Comparison of ENCODE assay signal across 15 cellular contexts in genomic region chr6:111662192-111662793, GRCh38. TPM values are rescaled to one million over a fixed set of nuclear protein-coding genes. Genes with fewer than 3 reads are reported as not detected.
DNase-seq lines count a peak whose midpoint lies in the region; ATAC-seq and TF ChIP-seq lines count a peak whose summit lies in the region.
"Had no signal": no experiment of that assay in that cellular context is flagged by ENCODE, and none has a peak within 500 bp of the region (broad histone marks: within the 10 kb centered on the region; RNA-seq: fewer than 3 reads in every experiment).

No MANE protein-coding gene starts in this region.

- no CpG with 5 or more reads among the region's 8 CpGs for WGBS in neuronal stem cell (ENCODE audit: extremely low coverage in 2 of 2, insufficient read length in 2 of 2, insufficient replicate concordance in 1 of 2), 2 donors

- H3K27ac Mint-ChIP-seq in CD4-positive, CD25-positive, alpha-beta regulatory T cell: peak overlapping the region; percentile 37 to 75 (median 67)
- H3K27ac Mint-ChIP-seq in MCF 10A (ENCODE audit: low read depth, unreplicated experiment): no peak overlapping the region

- no peak overlapping the region for H2BK12ac ChIP-seq in neuronal stem cell (ENCODE audit: low read length)

- H2AFZ ChIP-seq in neuronal stem cell (ENCODE audit: low read length): no peak overlapping the region

- peaks cover 36% of the 10 kb centered on the region for H3K36me3 Mint-ChIP-seq in CD4-positive, CD25-positive, alpha-beta regulatory T cell
- no peaks in the 10 kb centered on the region for H3K36me3 Mint-ChIP-seq in MCF 10A (ENCODE audit: insufficient read depth, unreplicated experiment)

- no peak overlapping the region for H4K91ac ChIP-seq in neuronal stem cell (ENCODE audit: low read depth, low read length, poor library complexity)

- H3K4me3 Mint-ChIP-seq in CD4-positive, CD25-positive, alpha-beta regulatory T cell: no peak overlapping the region
- no peak overlapping the region for H3K4me3 Mint-ChIP-seq in MCF 10A (ENCODE audit: unreplicated experiment)
- H3K4me3 Mint-ChIP-seq: T-cell had no signal

- no peak for ATAC-seq in CD4-positive, CD25-positive, alpha-beta regulatory T cell (ENCODE audit: low read depth in 2 of 2)
- ATAC-seq in HG03457 (IDR thresholded peaks at IDR 0.05; ENCODE audit: unreplicated experiment): no peak
- ATAC-seq: T-cell had no signal

- H2BK120ac ChIP-seq in neuronal stem cell (ENCODE audit: low read depth, low read length): no peak overlapping the region

- peaks cover 4% of the 10 kb centered on the region for H3K79me1 ChIP-seq in neuronal stem cell (ENCODE audit: low read depth, low read length)

- no peak overlapping the region for H3K18ac ChIP-seq in neuronal stem cell (ENCODE audit: low read length)

- no peak overlapping the region for H3K23ac ChIP-seq in neuronal stem cell (ENCODE audit: low read depth, low read length, poor library complexity)

- peaks cover 0 to 2% (median 0%) of the 10 kb centered on the region in 7 donors for H3K9me3 Mint-ChIP-seq in CD4-positive, CD25-positive, alpha-beta regulatory T cell
- H3K9me3 Mint-ChIP-seq in MCF 10A (ENCODE audit: unreplicated experiment): peaks cover 5% of the 10 kb centered on the region
- H3K9me3 Mint-ChIP-seq: T-cell had no signal

- no peak overlapping the region for H2BK5ac ChIP-seq in neuronal stem cell (ENCODE audit: low read length)

- no peak overlapping the region for H3K4ac ChIP-seq in neuronal stem cell (ENCODE audit: low read length)

- H4K8ac ChIP-seq in neuronal stem cell (ENCODE audit: low read depth, low read length): no peak overlapping the region

- BruUV-seq in MCF 10A (replicated peaks; lab: Mats Ljungman, UMichigan): no TSS peak

- no peaks in the 10 kb centered on the region for H3K27me3 ChIP-seq in CD4-positive, CD25-positive, alpha-beta regulatory T cell (ENCODE audit: control insufficient read depth, insufficient read depth, low read length)
- no peaks in the 10 kb centered on the region for H3K27me3 ChIP-seq in neuronal stem cell (ENCODE audit: control insufficient read depth in 3 of 3, insufficient read depth in 3 of 3, low read depth in 1 of 3, low read length in 3 of 3)
- H3K27me3 ChIP-seq: brain microvascular endothelial cell had no signal

- no peak overlapping the region for H3K4me3 ChIP-seq in CD4-positive, CD25-positive, alpha-beta regulatory T cell (ENCODE audit: low read depth, low read length)
- H3K4me3 ChIP-seq in LNCaP clone FGC (ENCODE audit: low read depth, low read length) (no peak overlapping the region), fibroblast of pulmonary artery (replicated peaks; ENCODE audit: low read depth, low read length) (no peak overlapping the region), neuronal stem cell (ENCODE audit: low read length in 2 of 2) (no peak overlapping the region)
- H3K4me3 ChIP-seq: lung had no signal

- no peak overlapping the region for H3K9ac ChIP-seq in neuronal stem cell (ENCODE audit: low read depth, low read length, poor library complexity)

- H3K27me3 Mint-ChIP-seq in CD4-positive, CD25-positive, alpha-beta regulatory T cell: no peaks in the 10 kb centered on the region
- H3K27me3 Mint-ChIP-seq in MCF 10A (ENCODE audit: insufficient read depth, unreplicated experiment): no peaks in the 10 kb centered on the region
- H3K27me3 Mint-ChIP-seq: T-cell had no signal

- intact Hi-C loops in MCF 10A (cut with micrococcal nuclease): no loop called here

- no peak for TF ChIP-seq CTCF in LNCaP clone FGC (IDR thresholded peaks at IDR 0.05; ENCODE audit: control insufficient read depth, extremely low read depth, insufficient read depth)
- TF ChIP-seq CTCF in fibroblast of pulmonary artery (IDR thresholded peaks at IDR 0.05; ENCODE audit: low read length, missing control alignments): no peak
- TF ChIP-seq CTCF in MCF 10A (IDR thresholded peaks at IDR 0.05; ENCODE audit: unreplicated experiment): no peak

- no peaks in the 10 kb centered on the region for H3K4me1 ChIP-seq in CD4-positive, CD25-positive, alpha-beta regulatory T cell (ENCODE audit: control insufficient read depth, insufficient read depth, low read length, poor library complexity, severe bottlenecking)
- peaks cover 20 to 33% of the 10 kb centered on the region in 2 donors for H3K4me1 ChIP-seq in neuronal stem cell (ENCODE audit: control insufficient read depth in 2 of 2, insufficient read depth in 1 of 2, low read depth in 1 of 2, low read length in 2 of 2)

- H3K14ac ChIP-seq in neuronal stem cell (ENCODE audit: low read length): no peak overlapping the region

- H2BK15ac ChIP-seq in neuronal stem cell (ENCODE audit: low read length): no peak overlapping the region

- peaks cover 0 to 10% (median 2%) of the 10 kb centered on the region in 4 donors for H3K4me1 Mint-ChIP-seq in CD4-positive, CD25-positive, alpha-beta regulatory T cell
- H3K4me1 Mint-ChIP-seq in MCF 10A (ENCODE audit: insufficient read depth, unreplicated experiment): peaks cover 15% of the 10 kb centered on the region

- peak overlapping the region; percentile 51 for H2AK5ac ChIP-seq in neuronal stem cell (ENCODE audit: low read depth, low read length)

- peaks cover 68% of the 10 kb centered on the region for H3K36me3 ChIP-seq in CD4-positive, CD25-positive, alpha-beta regulatory T cell (ENCODE audit: control insufficient read depth, insufficient read depth, low read length)
- H3K36me3 ChIP-seq in neuronal stem cell (replicated peaks in 1 of 2; ENCODE audit: control insufficient read depth in 2 of 2, insufficient read depth in 2 of 2, low read length in 2 of 2): peaks cover 2 to 76% of the 10 kb centered on the region in 2 donors

- H3K27ac ChIP-seq in CD4-positive, CD25-positive, alpha-beta regulatory T cell (ENCODE audit: insufficient read depth, low read length, poor library complexity, severe bottlenecking): no peak overlapping the region
- H3K27ac ChIP-seq in neuronal stem cell (replicated peaks; ENCODE audit: low read length): peak overlapping the region; percentile 66
- H3K27ac ChIP-seq: brain microvascular endothelial cell, HL-60 had no signal

- no peak overlapping the region for H3K4me2 ChIP-seq in neuronal stem cell (ENCODE audit: insufficient read depth, low read length, poor library complexity, severe bottlenecking)

- POLR2A ChIA-PET in MCF 10A (lab: Yijun Ruan, JAX): no interaction called here

- no peak for DNase-seq in CD4-positive, CD25-positive, alpha-beta regulatory T cell
- DNase-seq in LNCaP clone FGC (ENCODE audit: low read depth) (peak; percentile 84), fibroblast of pulmonary artery (ENCODE audit: low read depth) (peak; percentile 21), neuronal stem cell (ENCODE audit: low spot score) (no peak), NCI-H2227 treated with DMSO at 0.1 percent for 48 hours (lab: John Stamatoyannopoulos, UW) (no peak), MCF 10A (ENCODE audit: unreplicated experiment) (no peak), OCI-M1 (lab: John Stamatoyannopoulos, UW) (no peak)
- DNase-seq: activated CD4-positive, alpha-beta T cell treated with anti-CD3 and anti-CD28 coated beads, Interleukin-2, amount 50 U/mL, for 48 hours; AML-193; brain microvascular endothelial cell; NK-92 treated with Interleukin-12 subunit alpha and Interleukin-12 subunit beta, amount 100 ng/mL, for 24 hours; T-cell had no signal

- no peaks in the 10 kb centered on the region for H3K9me3 ChIP-seq in CD4-positive, CD25-positive, alpha-beta regulatory T cell (ENCODE audit: control insufficient read depth in 2 of 2, low read length in 2 of 2)
- H3K9me3 ChIP-seq in neuronal stem cell (replicated peaks in 1 of 2; ENCODE audit: control insufficient read depth in 2 of 2, insufficient read depth in 1 of 2, low read depth in 1 of 2, low read length in 2 of 2): no peaks in the 10 kb centered on the region

- CTCF ChIA-PET in MCF 10A (lab: Yijun Ruan, JAX): no interaction called here

RNA-seq across cellular contexts. Expression of gene TRAF3IP2, which starts 56.6 kb away (rescaled TPM):
- 28.7 TPM for total RNA-seq in CD4-positive, CD25-positive, alpha-beta regulatory T cell
- 10 to 100 TPM; 20.7 to 30.1 (median 25.2) TPM for polyA plus RNA-seq in CD4-positive, CD25-positive, alpha-beta regulatory T cell
- polyA plus RNA-seq in neuronal stem cell (2013, experiment 1 of 2): 2.5 TPM
- polyA plus RNA-seq in neuronal stem cell (2013, experiment 2 of 2): 2.1 TPM
- total RNA-seq in MCF 10A (2022): 56.8 and 57.9 TPM in 2 replicates

Comparison
In these comparisons a context has a peak if more than half of its experiments do, and no peak if none do; other contexts are left out.
1. DNase-seq: peak in LNCaP clone FGC (single experiment) and fibroblast of pulmonary artery (single experiment); none in CD4-positive, CD25-positive, alpha-beta regulatory T cell (0 of 3), neuronal stem cell (single experiment), NCI-H2227 treated with DMSO at 0.1 percent for 48 hours (single experiment), MCF 10A (single experiment) and OCI-M1 (single experiment).